17 cellular contexts compared by ENCODE assay signal in the genomic region with DNA sequence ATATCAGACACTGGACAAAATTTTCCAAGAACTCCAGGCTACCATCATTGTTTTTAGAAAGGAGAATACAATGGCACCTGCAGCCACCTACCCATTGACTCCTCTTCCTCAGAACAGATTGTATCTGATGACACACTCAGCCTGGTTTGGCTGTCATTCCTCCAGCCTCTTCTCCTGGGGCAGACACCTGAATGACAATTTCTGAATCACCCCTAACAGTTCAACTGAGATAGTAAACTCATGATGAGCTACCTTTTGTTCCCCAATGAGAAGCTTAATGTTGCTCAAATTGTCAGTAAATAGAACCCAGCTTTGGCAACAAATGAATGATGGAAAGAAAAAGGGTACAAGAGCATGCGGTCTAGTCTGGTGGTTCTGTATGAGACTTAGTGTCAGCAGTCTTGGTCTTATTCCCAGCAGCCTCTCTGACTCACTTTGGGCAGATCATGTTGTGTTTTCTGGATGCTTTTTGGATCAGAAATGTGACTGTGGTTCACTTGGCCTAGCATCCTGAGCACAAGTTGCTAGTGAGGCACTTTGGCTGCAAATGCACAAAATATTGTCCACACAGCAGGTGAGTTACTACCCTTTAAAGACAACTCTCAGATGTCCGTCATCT.
A peak's percentile ranks its signal among the peaks of the same experiment; 100 is the strongest.
DNase-seq lines count a peak whose midpoint lies in the region; ATAC-seq and TF ChIP-seq lines count a peak whose summit lies in the region.
"Had no signal": no experiment of that assay in that cellular context is flagged by ENCODE, and none has a peak within 500 bp of the region (broad histone marks: within the 10 kb centered on the region; RNA-seq: fewer than 3 reads in every experiment).

No MANE protein-coding gene starts in this region.

- H3K4me3 ChIP-seq in choroid plexus epithelial cell (ENCODE audit: low read depth, low read length) (no peak overlapping the region), left lung (no peak overlapping the region), thoracic aorta (no peak overlapping the region)
- H3K4me3 ChIP-seq: heart right ventricle had no signal

- H3K27me3 ChIP-seq in left lung (no peaks in the 10 kb centered on the region), thoracic aorta (replicated peaks; ENCODE audit: insufficient read depth) (no peaks in the 10 kb centered on the region)
- H3K27me3 ChIP-seq: heart right ventricle had no signal

- peak; percentile 24 for ATAC-seq in left ventricle myocardium superior
- no peak for ATAC-seq in Right ventricle myocardium superior (ENCODE audit: poor library complexity)
- ATAC-seq in left lung, result peak; percentile 16
- peak; percentile 37 for ATAC-seq in thoracic aorta (ENCODE audit: insufficient number of reproducible peaks, low FRiP score, low read depth)
- ATAC-seq in GM18870 (IDR thresholded peaks at IDR 0.05; ENCODE audit: unreplicated experiment), result no peak
- ATAC-seq in HG03520 (IDR thresholded peaks at IDR 0.05; ENCODE audit: unreplicated experiment), result no peak

- H3K36me3 ChIP-seq in left lung (no peaks in the 10 kb centered on the region), thoracic aorta (no peaks in the 10 kb centered on the region)
- H3K36me3 ChIP-seq: WERI-Rb-1 had no signal

- H3K27ac ChIP-seq in left lung (peak overlapping the region in 1 of 2 donors; percentile 56), thoracic aorta (no peak overlapping the region)
- H3K27ac ChIP-seq: WERI-Rb-1 had no signal

- TF ChIP-seq CTCF in choroid plexus epithelial cell (conservative IDR thresholded peaks at IDR 0.05; ENCODE audit: low read depth, low read length) (no peak), left lung (IDR thresholded peaks at IDR 0.05) (no peak), thoracic aorta (IDR thresholded peaks at IDR 0.05) (no peak)

- intact Hi-C loops in left ventricle myocardium superior (cut with micrococcal nuclease) (no loop called here), Right ventricle myocardium superior (cut with DNase I) (no loop called here), left lung (cut with DNase I) (no loop called here)

- H3K4me1 ChIP-seq in left lung, result peaks cover 0 to 12% of the 10 kb centered on the region in 2 donors
- H3K4me1 ChIP-seq in thoracic aorta (ENCODE audit: control insufficient read depth in 1 of 2, low read depth in 2 of 2), result peaks cover 10% of the 10 kb centered on the region in 2 donors

- H3K9me3 ChIP-seq in left lung (no peaks in the 10 kb centered on the region), thoracic aorta (no peaks in the 10 kb centered on the region)
- H3K9me3 ChIP-seq: heart right ventricle had no signal

- DNase-seq in left ventricle myocardium superior (no peak), Right ventricle myocardium superior (no peak), choroid plexus epithelial cell (ENCODE audit: low read depth) (peak; percentile 23), left lung (no peak), thoracic aorta (ENCODE audit: low spot score) (no peak), UCSD-AML1 (lab: John Stamatoyannopoulos, UW; ENCODE audit: unreplicated experiment) (no peak)
- DNase-seq: CD4-positive, CD25-positive, alpha-beta regulatory T cell; DMS79 treated with DMSO at 0.1 percent for 48 hours; heart right ventricle; Karpas-422; NCI-H345; NK-92 treated with Interleukin-12 subunit alpha and Interleukin-12 subunit beta, amount 100 ng/mL, for 24 hours; stimulated activated CD4-positive, alpha-beta T cell treated with anti-CD3 and anti-CD28 coated beads, Interleukin-2, amount 100 ng/mL, for 24 hours; T-helper 1 cell had no signal

Comparison
In these comparisons a context has a peak if more than half of its experiments do, and no peak if none do; other contexts are left out.
1. ATAC-seq: peak in left ventricle myocardium superior (single experiment), left lung (single experiment) and thoracic aorta (single experiment); none in Right ventricle myocardium superior (single experiment), GM18870 (single experiment) and HG03520 (single experiment).